In the genomic region with DNA sequence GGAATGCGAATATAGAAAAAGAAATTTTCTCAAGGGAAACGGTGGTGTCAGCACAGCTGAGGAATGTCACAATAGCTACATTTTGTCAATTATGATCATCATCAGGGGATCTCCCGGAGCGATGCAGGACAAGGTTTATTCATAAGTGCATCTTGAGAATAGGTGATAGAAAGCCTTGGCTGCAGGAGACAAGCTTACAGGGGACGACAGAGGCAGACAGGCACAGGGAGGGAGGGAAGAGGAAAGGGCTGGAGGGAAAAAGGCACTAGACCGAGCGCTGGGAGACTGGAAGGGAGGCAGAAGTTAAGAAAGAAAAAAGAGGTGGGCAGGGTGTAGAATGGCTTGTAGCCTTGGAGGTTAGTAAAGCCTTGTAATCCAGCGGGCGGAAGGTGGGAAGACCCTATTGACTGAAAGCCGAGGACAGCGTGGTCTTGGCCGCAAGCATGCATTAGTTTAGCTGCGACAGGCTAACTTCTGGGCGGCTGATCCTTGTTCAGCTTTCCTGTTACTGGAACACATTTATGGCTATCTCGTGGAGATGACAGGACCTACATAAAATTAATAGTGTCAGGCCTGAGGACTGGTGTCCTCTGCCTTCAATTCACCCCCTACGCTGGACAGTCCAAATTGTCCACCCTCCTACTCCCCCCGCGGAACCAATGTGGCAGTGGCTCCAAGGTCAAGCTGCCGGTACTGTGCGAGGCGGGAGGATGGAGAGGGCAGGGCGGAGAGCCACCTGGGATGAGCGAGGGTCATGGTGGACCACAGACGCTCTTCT, we compare ENCODE assay signal across 8 cellular contexts. TPM values are rescaled to one million over a fixed set of nuclear protein-coding genes. Genes with fewer than 3 reads are reported as not detected.
DNase-seq lines count a peak whose midpoint lies in the region; TF ChIP-seq lines count a peak whose summit lies in the region.

No MANE protein-coding gene starts in this region.

- H3K36me3 ChIP-seq in BJ (ENCODE audit: control insufficient read depth, insufficient read depth, low read length) (no peaks in the 10 kb centered on the region), mesenchymal stem cell (ENCODE audit: control insufficient read depth in 1 of 2, insufficient read depth in 2 of 2, low read depth in 1 of 2, low read length in 2 of 2) (no peaks in the 10 kb centered on the region), thyroid gland (no peaks in the 10 kb centered on the region)

- peak overlapping the region in 1 of 2 experiments; percentile 74 for H3K23ac ChIP-seq in mesenchymal stem cell (ENCODE audit: low read length in 2 of 2)

- peak overlapping the region; percentile 85 for H3K4me2 ChIP-seq in mesenchymal stem cell (ENCODE audit: low read length, poor library complexity, severe bottlenecking)

- in situ Hi-C loops in ACHN (cut with HindIII; ENCODE audit: low pct_ligation_motif_present, low pct_unique_long_range_greater_than_20kb, low sequenced_read_pairs), result no loop called here

- peak overlapping the region; percentile 72 for H2AFZ ChIP-seq in mesenchymal stem cell (ENCODE audit: low read depth, low read length)

- CTCF ChIA-PET in BJ (lab: Yijun Ruan, JAX), result interaction anchor here (0.5 to 1.0 kb wide), 2 partner anchors 526 to 549 kb away, joined by 3 read pairs; no protein-coding TSS in a partner anchor

- H3K79me1 ChIP-seq in mesenchymal stem cell (replicated peaks; ENCODE audit: low read length, poor library complexity, severe bottlenecking), result no peaks in the 10 kb centered on the region

- H3K4me3 ChIP-seq in BJ (ENCODE audit: low read depth, low read length), result peak overlapping the region; percentile 76
- H3K4me3 ChIP-seq in dorsolateral prefrontal cortex, result peak overlapping the region; percentile 66 to 95 (median 86)
- peak overlapping the region; percentile 70 to 98 for H3K4me3 ChIP-seq in mesenchymal stem cell (ENCODE audit: insufficient read depth in 1 of 2, low read depth in 1 of 2, low read length in 2 of 2)
- peak overlapping the region; percentile 78 to 96 (median 88) for H3K4me3 ChIP-seq in thyroid gland (replicated peaks in 1 of 3)

- no peak overlapping the region for H2BK15ac ChIP-seq in mesenchymal stem cell (ENCODE audit: low read depth, poor library complexity, severe bottlenecking)

- peak overlapping the region; percentile 87 to 93 for H3K18ac ChIP-seq in mesenchymal stem cell (ENCODE audit: low read depth in 1 of 2, low read length in 2 of 2)

- H3K9ac ChIP-seq in mesenchymal stem cell (ENCODE audit: low read length), result peak overlapping the region; percentile 95

- POLR2A ChIA-PET in BJ (lab: Charles Lee), result no interaction called here

- peak overlapping the region; percentile 75 to 97 (median 93) for H3K27ac ChIP-seq in dorsolateral prefrontal cortex
- peak overlapping the region; percentile 92 for H3K27ac ChIP-seq in mesenchymal stem cell (ENCODE audit: low read length, poor library complexity, severe bottlenecking)
- H3K27ac ChIP-seq in thyroid gland, result peak overlapping the region; percentile 84 to 91 (median 84)

- H2AK5ac ChIP-seq in mesenchymal stem cell (ENCODE audit: low read length, severe bottlenecking), result no peak overlapping the region

- TF ChIP-seq CTCF in BJ (IDR thresholded peaks at IDR 0.05; ENCODE audit: insufficient read depth, low read depth, low read length), result no peak
- TF ChIP-seq CTCF in dorsolateral prefrontal cortex (IDR thresholded peaks at IDR 0.05 in 54 of 56, conservative IDR thresholded peaks at IDR 0.05 in 2 of 56; ENCODE audit: low read depth in 1 of 56, partially characterized antibody in 56 of 56), result no peak
- TF ChIP-seq CTCF in thyroid gland (IDR thresholded peaks at IDR 0.05), result no peak

- no peak overlapping the region for H4K91ac ChIP-seq in mesenchymal stem cell (ENCODE audit: low read length)

- H3K4me1 ChIP-seq in mesenchymal stem cell (ENCODE audit: control insufficient read depth, insufficient read depth, low read depth, low read length) (peaks cover 5% of the 10 kb centered on the region), thyroid gland (peaks cover 11 to 13% of the 10 kb centered on the region in 2 donors)

- H2BK5ac ChIP-seq in mesenchymal stem cell (ENCODE audit: low read depth, low read length, poor library complexity, severe bottlenecking), result no peak overlapping the region

- H3K27me3 ChIP-seq in BJ (ENCODE audit: control insufficient read depth, insufficient read depth, low read length) (no peaks in the 10 kb centered on the region), dorsolateral prefrontal cortex (no peaks in the 10 kb centered on the region), mesenchymal stem cell (ENCODE audit: control insufficient read depth in 1 of 2, insufficient read depth in 1 of 2, low read length in 2 of 2) (no peaks in the 10 kb centered on the region), thyroid gland (no peaks in the 10 kb centered on the region)

- peak overlapping the region; percentile 64 to 75 for H2BK12ac ChIP-seq in mesenchymal stem cell (ENCODE audit: low read length in 2 of 2)

- DNase-seq in BJ (ENCODE audit: low read depth), result no peak
- DNase-seq in NCI-H82 (lab: John Stamatoyannopoulos, UW), result peak; percentile 40
- DNase-seq in dorsolateral prefrontal cortex, result peak in 4 of 10 donors; percentile 16 to 36 (median 32)
- peak; percentile 36 for DNase-seq in mesenchymal stem cell
- DNase-seq in thyroid gland, result peak; percentile 40
- no peak for DNase-seq in ACHN
- DNase-seq in NCI-H345 (lab: John Stamatoyannopoulos, UW), result no peak
- DNase-seq in NCI-H1436 treated with DMSO at 0.1 percent for 48 hours (lab: John Stamatoyannopoulos, UW), result no peak

- H3K4ac ChIP-seq in mesenchymal stem cell (ENCODE audit: low read depth in 1 of 2, low read length in 2 of 2), result peak overlapping the region; percentile 79 to 92

- no peak overlapping the region for H2BK120ac ChIP-seq in mesenchymal stem cell (ENCODE audit: low read depth, low read length)

- no peak for TF ChIP-seq POLR2A in thyroid gland (IDR thresholded peaks at IDR 0.05)

- WGBS in mesenchymal stem cell, result 13% methylated on average over 22 of the region's 24 CpGs
- 10% methylated on average over 21 to 24 of the region's 24 CpGs for WGBS in thyroid gland, 2 donors

- peak overlapping the region in 1 of 2 experiments; percentile 66 for H3K14ac ChIP-seq in mesenchymal stem cell (ENCODE audit: low read length in 2 of 2)

- H3K9me3 ChIP-seq in mesenchymal stem cell (ENCODE audit: control insufficient read depth, low read length), result no peaks in the 10 kb centered on the region
- H3K9me3 ChIP-seq in thyroid gland, result no peaks in the 10 kb centered on the region

- H4K8ac ChIP-seq in mesenchymal stem cell (ENCODE audit: low read length), result peak overlapping the region; percentile 62

- intact Hi-C loops in dorsolateral prefrontal cortex (cut with DNase I), result loop anchor here in 1 of 2 donors (10.0 kb wide), 1 partner anchor 1525 kb away; no protein-coding TSS in a partner anchor
- intact Hi-C loops in thyroid gland (cut with DNase I), result loop anchor here (10.0 kb wide), 1 partner anchor 185 kb away; no protein-coding TSS in a partner anchor

RNA-seq across cellular contexts. Expression of a gene that starts 1.5 kb away (rescaled TPM):
- polyA plus RNA-seq in BJ (2011; rRNA removed), result 24.7 and 47.6 TPM in 2 replicates
- polyA minus RNA-seq in BJ (2011; rRNA and poly(A)+ RNA removed), result 28.8 and 33.1 TPM in 2 replicates
- 10 to 100 TPM; 24.6 to 52.7 (median 35.0) TPM for total RNA-seq in dorsolateral prefrontal cortex
- 29.5 TPM for polyA plus RNA-seq in mesenchymal stem cell (2013, experiment 1 of 2)
- polyA plus RNA-seq in mesenchymal stem cell (2013, experiment 2 of 2), result 31.6 TPM
- total RNA-seq in thyroid gland, result 10 to 100 TPM; 60.3 to 95.4 (median 87.7) TPM

Comparison
In these comparisons a context has a peak if more than half of its experiments do, and no peak if none do; other contexts are left out.
1. DNase-seq: peak in NCI-H82 (single experiment), mesenchymal stem cell (single experiment) and thyroid gland (2 of 2); none in BJ (single experiment), ACHN (single experiment), NCI-H345 (single experiment) and NCI-H1436 treated with DMSO at 0.1 percent for 48 hours (single experiment).
2. Peak in every context shown above with its lines, with median percentiles within 50 percentile points of each other: H3K4me3 ChIP-seq and H3K27ac ChIP-seq.